In the genomic region with DNA sequence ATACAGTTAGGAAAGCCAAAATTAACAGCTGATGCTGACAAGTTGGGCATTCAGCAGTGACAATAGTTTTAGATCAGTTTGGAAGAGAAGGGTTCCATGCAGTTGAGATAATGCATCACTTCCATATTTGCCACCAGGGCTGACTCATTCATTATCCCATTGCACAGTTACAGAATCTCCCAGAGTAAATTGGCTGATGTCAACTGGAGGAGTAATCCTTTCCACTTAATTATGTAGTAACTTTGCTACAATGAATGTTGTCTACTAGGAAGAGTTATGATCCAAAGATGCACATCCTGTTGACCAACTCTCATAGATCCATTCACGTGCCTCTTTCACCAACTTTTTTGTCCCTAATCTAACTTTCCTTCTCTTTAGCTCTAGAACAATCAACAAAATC, we compare ENCODE assay signal across 26 cellular contexts.
"Had no signal": no experiment of that assay in that cellular context is flagged by ENCODE, and none has a peak within 500 bp of the region (broad histone marks: within the 10 kb centered on the region; RNA-seq: fewer than 3 reads in every experiment).

No MANE protein-coding gene starts in this region.

- H3K4me3 ChIP-seq: cardiac muscle cell, K562 had no signal

- H3K4me3 Mint-ChIP-seq: activated CD4-positive, alpha-beta T cell treated with anti-CD3 and anti-CD28 coated beads, Interleukin-2, amount 10 ng/mL, durations not matched to agents 24 days and 14 days; activated CD8-positive, alpha-beta memory T cell treated with anti-CD3 and anti-CD28 coated beads, Interleukin-2, amount 10 ng/mL, durations not matched to agents 7 days and 5 days; activated naive CD4-positive, alpha-beta T cell treated with anti-CD3 and anti-CD28 coated beads, Interleukin-2, amount 50 U/mL, for 24 hours; activated naive CD8-positive, alpha-beta T cell treated with anti-CD3 and anti-CD28 coated beads, Interleukin-2, amount 50 U/mL, for 24 hours; activated T-cell treated with anti-CD3 and anti-CD28 coated beads, Interleukin-2, amount 50 U/mL, for 24 hours; activated T-helper 1 cell treated with anti-CD3 and anti-CD28 coated beads, Interleukin-12 subunit alpha, Interleukin-12 subunit beta, Interleukin-2, Interleukin-4 antibody, amounts not matched to agents 30 ng/mL and 10 ng/mL and 1 ng/mL, durations not matched to agents 14 hours and 24 hours and 36 hours; T-helper 1 cell treated with Interleukin-12 subunit alpha and Interleukin-12 subunit beta and Interleukin-4 antibody, amounts not matched to agents 30 μg/mL and 1 μg/mL, for 36 hours; WTC11 had no signal

- H3K27ac Mint-ChIP-seq: activated CD4-positive, alpha-beta T cell treated with anti-CD3 and anti-CD28 coated beads, Interleukin-2, amount 10 ng/mL, durations not matched to agents 24 days and 14 days; activated CD8-positive, alpha-beta memory T cell treated with anti-CD3 and anti-CD28 coated beads, Interleukin-2, amount 10 ng/mL, durations not matched to agents 7 days and 5 days; activated naive CD4-positive, alpha-beta T cell treated with anti-CD3 and anti-CD28 coated beads, Interleukin-2, amount 50 U/mL, for 24 hours; activated naive CD8-positive, alpha-beta T cell treated with anti-CD3 and anti-CD28 coated beads, Interleukin-2, amount 50 U/mL, for 24 hours; activated T-cell treated with anti-CD3 and anti-CD28 coated beads, Interleukin-2, amount 50 U/mL, for 24 hours; activated T-helper 1 cell treated with anti-CD3 and anti-CD28 coated beads, Interleukin-12 subunit alpha, Interleukin-12 subunit beta, Interleukin-2, Interleukin-4 antibody, amounts not matched to agents 30 ng/mL and 10 ng/mL and 1 ng/mL, durations not matched to agents 14 hours and 24 hours and 36 hours; T-helper 1 cell treated with Interleukin-12 subunit alpha and Interleukin-12 subunit beta and Interleukin-4 antibody, amounts not matched to agents 30 μg/mL and 1 μg/mL, for 36 hours; WTC11 had no signal

- H3K27me3 Mint-ChIP-seq: activated CD4-positive, alpha-beta T cell treated with anti-CD3 and anti-CD28 coated beads, Interleukin-2, amount 10 ng/mL, durations not matched to agents 24 days and 14 days; activated CD8-positive, alpha-beta memory T cell treated with anti-CD3 and anti-CD28 coated beads, Interleukin-2, amount 10 ng/mL, durations not matched to agents 7 days and 5 days; activated naive CD4-positive, alpha-beta T cell treated with anti-CD3 and anti-CD28 coated beads, Interleukin-2, amount 50 U/mL, for 24 hours; activated naive CD8-positive, alpha-beta T cell treated with anti-CD3 and anti-CD28 coated beads, Interleukin-2, amount 50 U/mL, for 24 hours; activated T-cell treated with anti-CD3 and anti-CD28 coated beads, Interleukin-2, amount 50 U/mL, for 24 hours had no signal

- DNase-seq: activated CD4-positive, alpha-beta T cell treated with anti-CD3 and anti-CD28 coated beads for 1 hour; activated CD4-positive, alpha-beta T cell treated with anti-CD3 and anti-CD28 coated beads, Interleukin-2, amount 10 ng/mL, durations not matched to agents 24 days and 14 days; activated CD4-positive, alpha-beta T cell treated with anti-CD3 and anti-CD28 coated beads, Interleukin-2, amount 50 U/mL, for 48 hours; activated CD8-positive, alpha-beta memory T cell treated with anti-CD3 and anti-CD28 coated beads, Interleukin-2, amount 10 ng/mL, durations not matched to agents 7 days and 5 days; activated effector memory CD4-positive, alpha-beta T cell treated with Interleukin-2 at 50 U/mL for 16 hours; activated naive CD4-positive, alpha-beta T cell; activated naive CD8-positive, alpha-beta T cell treated with anti-CD3 and anti-CD28 coated beads, Interleukin-2, amount 50 U/mL, for 24 hours; activated T-cell treated with anti-CD3 and anti-CD28 coated beads, Interleukin-2, amount 50 U/mL, for 24 hours; amygdala; brain microvascular endothelial cell; Kasumi-1; NCI-H1092 treated with DMSO at 0.1 percent for 48 hours; NCI-H1417 treated with DMSO at 0.1 percent for 48 hours; NCI-H1694; NCI-H2029; NCI-H2107; NCI-H226; NCI-H526; PC-3; SHP77 treated with DMSO at 0.1 percent for 48 hours had no signal

- H3K36me3 Mint-ChIP-seq: activated CD8-positive, alpha-beta memory T cell treated with anti-CD3 and anti-CD28 coated beads, Interleukin-2, amount 10 ng/mL, durations not matched to agents 7 days and 5 days; activated naive CD4-positive, alpha-beta T cell treated with anti-CD3 and anti-CD28 coated beads, Interleukin-2, amount 50 U/mL, for 24 hours; WTC11 had no signal

- H3K27ac ChIP-seq: brain microvascular endothelial cell, cardiac muscle cell had no signal

- H3K4me1 Mint-ChIP-seq: activated CD4-positive, alpha-beta T cell treated with anti-CD3 and anti-CD28 coated beads, Interleukin-2, amount 10 ng/mL, durations not matched to agents 24 days and 14 days; activated CD8-positive, alpha-beta memory T cell treated with anti-CD3 and anti-CD28 coated beads, Interleukin-2, amount 10 ng/mL, durations not matched to agents 7 days and 5 days; activated naive CD4-positive, alpha-beta T cell treated with anti-CD3 and anti-CD28 coated beads, Interleukin-2, amount 50 U/mL, for 24 hours; activated naive CD8-positive, alpha-beta T cell treated with anti-CD3 and anti-CD28 coated beads, Interleukin-2, amount 50 U/mL, for 24 hours had no signal

- ATAC-seq: activated CD8-positive, alpha-beta memory T cell treated with anti-CD3 and anti-CD28 coated beads, Interleukin-2, amount 10 ng/mL, durations not matched to agents 7 days and 5 days; activated naive CD8-positive, alpha-beta T cell treated with anti-CD3 and anti-CD28 coated beads, Interleukin-2, amount 50 U/mL, for 24 hours; K562; PC-3; WTC11 had no signal

- H3K27me3 ChIP-seq: brain microvascular endothelial cell, cardiac muscle cell had no signal

- H3K9me3 Mint-ChIP-seq: activated CD4-positive, alpha-beta T cell treated with anti-CD3 and anti-CD28 coated beads, Interleukin-2, amount 10 ng/mL, durations not matched to agents 24 days and 14 days; activated naive CD4-positive, alpha-beta T cell treated with anti-CD3 and anti-CD28 coated beads, Interleukin-2, amount 50 U/mL, for 24 hours; activated naive CD8-positive, alpha-beta T cell treated with anti-CD3 and anti-CD28 coated beads, Interleukin-2, amount 50 U/mL, for 24 hours had no signal

- H3K36me3 ChIP-seq: brain microvascular endothelial cell, cardiac muscle cell had no signal
